ENCODE assay signal across 15 cellular contexts in the genomic region with DNA sequence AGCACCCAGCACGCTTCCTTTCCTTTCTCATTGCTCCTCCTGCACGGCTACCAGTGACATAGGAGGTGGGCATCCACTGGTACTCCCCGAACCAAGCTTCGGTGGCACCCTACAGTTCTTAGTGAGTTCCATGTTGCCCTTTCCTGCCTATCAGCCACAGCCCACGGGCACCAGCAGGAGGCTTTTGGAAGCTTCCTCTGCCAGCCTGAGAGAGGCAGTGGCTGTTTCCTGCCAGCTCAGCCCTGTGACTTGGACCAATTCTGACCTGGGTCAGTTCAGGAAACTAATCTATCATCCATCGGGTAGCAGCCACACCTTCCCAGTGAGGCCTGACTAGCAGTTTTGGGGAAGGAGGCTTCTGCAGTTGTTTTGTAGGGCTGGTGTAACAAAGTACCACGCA.
"Had no signal": no experiment of that assay in that cellular context is flagged by ENCODE, and none has a peak within 500 bp of the region (broad histone marks: within the 10 kb centered on the region; RNA-seq: fewer than 3 reads in every experiment).

No MANE protein-coding gene starts in this region.

- DNase-seq: activated CD4-positive, alpha-beta T cell treated with anti-CD3 and anti-CD28 coated beads, Interleukin-2, amount 50 U/mL, for 4 hours; activated gamma-delta T cell treated with Interleukin-2 at 50 U/mL for 16 hours; adrenal gland; effector memory CD8-positive, alpha-beta T cell; foreskin keratinocyte; left cardiac atrium; posterior cingulate gyrus; stimulated activated CD4-positive, alpha-beta T cell treated with anti-CD3 and anti-CD28 coated beads, Interleukin-12 subunit alpha, Interleukin-12 subunit beta, amount 100 ng/mL, for 4 hours; stimulated activated CD4-positive, alpha-beta T cell treated with anti-CD3 and anti-CD28 coated beads, Interleukin-1b, Interleukin-23, amount 100 ng/mL, for 48 hours; stimulated activated CD8-positive, alpha-beta memory T cell treated with anti-CD3 and anti-CD28 coated beads, Interleukin-4, amount 100 ng/mL, for 48 hours; stimulated activated naive CD4-positive, alpha-beta T cell; T1000 had no signal

- H3K27ac Mint-ChIP-seq: activated naive CD4-positive, alpha-beta T cell treated with anti-CD3 and anti-CD28 coated beads, Interleukin-2, amount 50 U/mL, for 72 hours; effector memory CD8-positive, alpha-beta T cell; mesothelial cell of epicardium; natural killer cell treated with Interleukin-12 subunit alpha and Interleukin-12 subunit beta and Interleukin-15 and Interleukin-18, amount 100 ng/mL, for 72 hours had no signal

- H3K9me3 Mint-ChIP-seq: activated naive CD4-positive, alpha-beta T cell treated with anti-CD3 and anti-CD28 coated beads, Interleukin-2, amount 50 U/mL, for 72 hours; effector memory CD8-positive, alpha-beta T cell; mesothelial cell of epicardium; natural killer cell treated with Interleukin-12 subunit alpha and Interleukin-12 subunit beta and Interleukin-15 and Interleukin-18, amount 100 ng/mL, for 72 hours had no signal

- ATAC-seq: activated naive CD4-positive, alpha-beta T cell treated with anti-CD3 and anti-CD28 coated beads, Interleukin-2, amount 50 U/mL, for 72 hours; effector memory CD8-positive, alpha-beta T cell; foreskin keratinocyte; left cardiac atrium; natural killer cell treated with Interleukin-12 subunit alpha and Interleukin-12 subunit beta and Interleukin-15 and Interleukin-18, amount 100 ng/mL, for 72 hours had no signal

- H3K36me3 Mint-ChIP-seq: activated naive CD4-positive, alpha-beta T cell treated with anti-CD3 and anti-CD28 coated beads, Interleukin-2, amount 50 U/mL, for 72 hours; mesothelial cell of epicardium; natural killer cell treated with Interleukin-12 subunit alpha and Interleukin-12 subunit beta and Interleukin-15 and Interleukin-18, amount 100 ng/mL, for 72 hours had no signal

- H3K4me1 Mint-ChIP-seq: mesothelial cell of epicardium had no signal

- H3K4me3 Mint-ChIP-seq: effector memory CD8-positive, alpha-beta T cell; mesothelial cell of epicardium; natural killer cell treated with Interleukin-12 subunit alpha and Interleukin-12 subunit beta and Interleukin-15 and Interleukin-18, amount 100 ng/mL, for 72 hours had no signal
